In genomic region chr21:41648591-41649031, GRCh38 we compare ENCODE assay signal across 1 cellular context.
TF ChIP-seq lines count a peak whose summit lies in the region.

No MANE protein-coding gene starts in this region.

TF ChIP-seq in SK-N-SH, 30 proteins besides CTCF, POLR2A, EP300 and RAD21 (continued from another document):
- TF ChIP-seq MAX (IDR thresholded peaks at IDR 0.05; ENCODE audit: low read depth) (peak; percentile 37; the same call in 1 of the 2 replicates), YY1 (IDR thresholded peaks at IDR 0.05; ENCODE audit: low read depth) (peak; percentile 16; the same call in 1 of the 2 replicates), TCF12 (IDR thresholded peaks at IDR 0.05) (peak; percentile 66), FOSL2 (IDR thresholded peaks at IDR 0.05; ENCODE audit: borderline replicate concordance, low read depth) (peak; percentile 81; the same call in 1 of the 2 replicates)
